In the genomic region with DNA sequence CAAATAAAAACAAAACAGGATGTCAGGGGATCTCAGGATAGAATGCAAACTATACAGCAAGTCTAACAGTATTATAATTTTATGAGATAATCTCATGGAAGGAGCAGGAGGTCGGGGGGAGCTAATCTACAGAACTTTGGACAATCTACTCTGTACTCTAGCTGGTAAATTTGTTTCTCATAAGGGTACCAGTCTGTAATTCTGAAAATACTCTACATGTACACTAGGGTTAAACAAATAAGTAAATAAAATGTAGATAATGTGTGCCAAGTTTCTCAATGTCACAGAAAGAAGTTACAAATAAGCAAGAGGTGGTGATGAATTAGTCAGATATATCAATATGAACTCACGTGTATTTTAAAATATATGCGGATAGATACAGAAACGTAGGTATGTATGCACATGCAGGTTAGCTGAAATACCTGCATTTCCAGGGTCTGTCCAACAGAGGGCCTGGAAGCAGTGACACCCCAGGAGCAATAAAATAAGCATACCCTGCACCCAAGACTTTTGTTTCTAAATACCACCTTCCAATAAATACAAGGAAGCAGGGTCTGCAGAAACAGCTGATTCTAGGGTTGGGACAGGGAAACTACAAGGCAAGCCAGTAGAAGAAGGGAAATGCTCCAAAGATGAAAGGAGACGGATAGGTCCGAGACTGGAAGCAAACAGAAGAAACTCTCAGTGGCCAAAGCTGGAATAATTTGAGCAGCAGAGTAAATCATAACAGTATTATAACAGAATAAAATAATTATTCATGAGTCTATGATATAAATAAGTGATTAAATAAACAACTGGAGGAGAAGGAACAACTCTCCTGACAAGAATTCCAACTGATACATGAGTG, we compare ENCODE assay signal across 1 cellular context.
TF ChIP-seq lines count a peak whose summit lies in the region.

No MANE protein-coding gene starts in this region.

TF ChIP-seq in HCT116, 20 proteins besides CTCF, POLR2A, EP300 and RAD21 (continued from another document):
- no peak for TF ChIP-seq SIN3A (IDR thresholded peaks at IDR 0.05; ENCODE audit: low read depth)
